Comparison of ENCODE assay signal across 21 cellular contexts in genomic region chr2:191045141-191045540, GRCh38. TPM values are rescaled to one million over a fixed set of nuclear protein-coding genes. Genes with fewer than 3 reads are reported as not detected.
A peak's percentile ranks its signal among the peaks of the same experiment; 100 is the strongest.
DNase-seq lines count a peak whose midpoint lies in the region; ATAC-seq and TF ChIP-seq lines count a peak whose summit lies in the region.
"Had no signal": no experiment of that assay in that cellular context is flagged by ENCODE, and none has a peak within 500 bp of the region (broad histone marks: within the 10 kb centered on the region; RNA-seq: fewer than 3 reads in every experiment).

No MANE protein-coding gene starts in this region.

- no peak overlapping the region for H3K4me3 ChIP-seq in ACC112 (ENCODE audit: low read depth, low read length)
- H3K4me3 ChIP-seq in fibroblast of the aortic adventitia (ENCODE audit: low read depth, low read length): no peak overlapping the region
- H3K4me3 ChIP-seq: BLaER1, SK-N-MC had no signal

- H3K36me3 Mint-ChIP-seq in chondrocyte (ENCODE audit: low read depth): no peaks in the 10 kb centered on the region

- peaks cover 51% of the 10 kb centered on the region for H3K4me1 Mint-ChIP-seq in chondrocyte (ENCODE audit: low read depth)

- no peak overlapping the region for H3K4me3 Mint-ChIP-seq in chondrocyte (ENCODE audit: unreplicated experiment)
- H3K4me3 Mint-ChIP-seq: CD4-positive, alpha-beta memory T cell had no signal

- no peaks in the 10 kb centered on the region for H3K27me3 ChIP-seq in ACC112 (ENCODE audit: insufficient read depth, low read length)
- H3K27me3 ChIP-seq: BLaER1 had no signal

- H3K4me1 ChIP-seq in ACC112 (ENCODE audit: control insufficient read depth, insufficient read depth, low read length, unreplicated experiment): peaks cover 48% of the 10 kb centered on the region
- H3K4me1 ChIP-seq: BLaER1 had no signal

- H3K79me2 ChIP-seq in ACC112 (ENCODE audit: control insufficient read depth, insufficient read depth, low read length, unreplicated experiment): no peaks in the 10 kb centered on the region

- H3K36me3 ChIP-seq in ACC112 (ENCODE audit: insufficient read depth, low read length): peaks cover 6% of the 10 kb centered on the region; the same call in 1 of the 2 replicates
- H3K36me3 ChIP-seq: BLaER1 had no signal

- H3K27ac ChIP-seq in ACC112 (ENCODE audit: low read depth, low read length): peak overlapping the region; percentile 48
- H3K27ac ChIP-seq: BLaER1, SK-N-MC had no signal

- no peaks in the 10 kb centered on the region for H3K27me3 Mint-ChIP-seq in chondrocyte (ENCODE audit: low read depth)
- H3K27me3 Mint-ChIP-seq: CD4-positive, alpha-beta memory T cell had no signal

- no peak for TF ChIP-seq POLR2A in GM18505 (IDR thresholded peaks at IDR 0.05; ENCODE audit: borderline replicate concordance, extremely low read depth, insufficient read depth, insufficient read length)

- H2AFZ ChIP-seq in ACC112 (ENCODE audit: low read length, unreplicated experiment): no peak overlapping the region

- H3K9me3 Mint-ChIP-seq in chondrocyte (ENCODE audit: low read depth): peaks cover 8% of the 10 kb centered on the region

- H3K27ac Mint-ChIP-seq in chondrocyte (ENCODE audit: unreplicated experiment): peak overlapping the region; percentile 85

- DNase-seq in HCEC 1CT (peak; percentile 7), chondrocyte (ENCODE audit: low spot score) (no peak), fibroblast of the aortic adventitia (ENCODE audit: low read depth) (peak; percentile 60), iPS-NIHi11 (ENCODE audit: low spot score) (no peak), HK-2 (ENCODE audit: unreplicated experiment) (no peak)
- DNase-seq in effector CD4-positive, alpha-beta T cell: no peak
- DNase-seq: Calu3; CD4-positive, alpha-beta memory T cell; DMS53; H7; KBM-7; NCI-H1105 treated with DMSO at 0.1 percent for 48 hours; NCI-H1694; NCI-H510A; NCI-H748 treated with DMSO at 0.1 percent for 48 hours; NK-92 treated with Interleukin-12 subunit alpha and Interleukin-12 subunit beta, amount 100 ng/mL, for 24 hours had no signal

- no peak for TF ChIP-seq CTCF in chondrocyte (IDR thresholded peaks at IDR 0.05)
- TF ChIP-seq CTCF in fibroblast of the aortic adventitia (IDR thresholded peaks at IDR 0.05; ENCODE audit: insufficient read depth, low read length): no peak

- ATAC-seq in GM18505 (IDR thresholded peaks at IDR 0.05; ENCODE audit: unreplicated experiment): no peak
- ATAC-seq: Right ventricle myocardium inferior had no signal

RNA-seq across cellular contexts. Expression of gene STAT1, which starts 31.2 kb away (rescaled TPM):
- total RNA-seq in chondrocyte: 71.5 to 143 TPM (median 140 TPM) in 3 replicates
- total RNA-seq in fibroblast of the aortic adventitia (ENCODE audit: low replicate concordance): 116 and 122 TPM in 2 replicates

Comparison
In these comparisons a context has a peak if more than half of its experiments do, and no peak if none do; other contexts are left out.
1. DNase-seq: peak in HCEC 1CT (single experiment) and fibroblast of the aortic adventitia (single experiment); none in chondrocyte (single experiment), effector CD4-positive, alpha-beta T cell (single experiment), iPS-NIHi11 (single experiment) and HK-2 (single experiment).